17 cellular contexts compared by ENCODE assay signal in genomic region chr13:22893777-22894176, GRCh38.
DNase-seq lines count a peak whose midpoint lies in the region; ATAC-seq and TF ChIP-seq lines count a peak whose summit lies in the region.
"Had no signal": no experiment of that assay in that cellular context is flagged by ENCODE, and none has a peak within 500 bp of the region (broad histone marks: within the 10 kb centered on the region; RNA-seq: fewer than 3 reads in every experiment).

No MANE protein-coding gene starts in this region.

- H2BK20ac ChIP-seq in H9 (ENCODE audit: low read depth, low read length, poor library complexity, severe bottlenecking): no peak overlapping the region

- H3K56ac ChIP-seq in H9 (ENCODE audit: insufficient read length, low read depth, low read length): no peak overlapping the region

- no CpG with 5 or more reads among the region's 2 CpGs for WGBS in H9 (ENCODE audit: extremely low coverage, insufficient read length, low lambda C conversion rate)
- WGBS in endodermal cell (ENCODE audit: insufficient coverage in 1 of 2, insufficient read length in 1 of 2), 2 experiments: 74 to 100% methylated on average over 1 to 2 of the region's 2 CpGs

- no peak overlapping the region for H4K5ac ChIP-seq in H9 (ENCODE audit: insufficient read length, low read depth, low read length)

- no peak overlapping the region for H2BK15ac ChIP-seq in H9 (ENCODE audit: low read depth, low read length)

- peaks cover 15 to 34% of the 10 kb centered on the region in 2 experiments for H3K9me3 Mint-ChIP-seq in H9
- H3K9me3 Mint-ChIP-seq in endodermal cell: peaks cover 43% of the 10 kb centered on the region
- H3K9me3 Mint-ChIP-seq in naive thymus-derived CD8-positive, alpha-beta T cell: peaks cover 0 to 21% (median 4%) of the 10 kb centered on the region in 9 donors

- peaks cover 28 to 40% (median 36%) of the 10 kb centered on the region in 11 experiments for H3K9me3 ChIP-seq in BLaER1 treated with 17β-estradiol and CSF1 and Interleukin-3, amounts not matched to agents 10 nM and 100 nM (replicated peaks in 1 of 11)
- H3K9me3 ChIP-seq in H9 (ENCODE audit: control insufficient read depth, low read depth, low read length) (no peaks in the 10 kb centered on the region), endodermal cell (ENCODE audit: control insufficient read depth, low read length) (peaks cover 26% of the 10 kb centered on the region), mucosa of descending colon (no peaks in the 10 kb centered on the region)

- TF ChIP-seq CTCF in H9 (conservative IDR thresholded peaks at IDR 0.05): no peak
- TF ChIP-seq CTCF in endodermal cell (conservative IDR thresholded peaks at IDR 0.05): no peak
- TF ChIP-seq CTCF in mucosa of descending colon (IDR thresholded peaks at IDR 0.05): no peak

- H3K4me1 Mint-ChIP-seq in H9: peaks cover 32 to 42% of the 10 kb centered on the region in 2 experiments
- H3K4me1 Mint-ChIP-seq in endodermal cell: peaks cover 31% of the 10 kb centered on the region
- H3K4me1 Mint-ChIP-seq in naive thymus-derived CD8-positive, alpha-beta T cell: peaks cover 0 to 1% (median 0%) of the 10 kb centered on the region in 4 donors

- H3K36me3 Mint-ChIP-seq in H9 (ENCODE audit: insufficient read depth in 1 of 3, low read depth in 3 of 3): peaks cover 12 to 30% (median 18%) of the 10 kb centered on the region in 3 experiments; a peak in 6 of 7 replicates
- peaks cover 15% of the 10 kb centered on the region for H3K36me3 Mint-ChIP-seq in endodermal cell (ENCODE audit: low read depth)
- no peaks in the 10 kb centered on the region for H3K36me3 Mint-ChIP-seq in naive thymus-derived CD8-positive, alpha-beta T cell

- no peaks in the 10 kb centered on the region for H3K27me3 ChIP-seq in BLaER1 treated with 17β-estradiol and CSF1 and Interleukin-3, amounts not matched to agents 10 nM and 100 nM
- H3K27me3 ChIP-seq in H9 (ENCODE audit: insufficient read depth, low read length): no peaks in the 10 kb centered on the region
- H3K27me3 ChIP-seq in endodermal cell (ENCODE audit: control insufficient read depth, insufficient read depth, low read length, poor library complexity, severe bottlenecking): no peaks in the 10 kb centered on the region

- H3K23me2 ChIP-seq in H9 (ENCODE audit: insufficient read length, low read depth, low read length, poor library complexity, severe bottlenecking): no peaks in the 10 kb centered on the region

- no peaks in the 10 kb centered on the region for H3K79me1 ChIP-seq in H9 (ENCODE audit: insufficient read depth, low read depth, low read length, poor library complexity, severe bottlenecking)

- H3K36me3 ChIP-seq in BLaER1 treated with 17β-estradiol and CSF1 and Interleukin-3, amounts not matched to agents 10 nM and 100 nM: no peaks in the 10 kb centered on the region
- H3K36me3 ChIP-seq in endodermal cell (ENCODE audit: control insufficient read depth, insufficient read depth, low read length) (no peaks in the 10 kb centered on the region), mucosa of descending colon (ENCODE audit: low read depth) (no peaks in the 10 kb centered on the region)

- H3K23ac ChIP-seq in H9 (ENCODE audit: insufficient read length, low read depth, low read length): no peak overlapping the region

- DNase-seq in H9 (no peak), endodermal cell (no peak), mucosa of descending colon (no peak)
- DNase-seq in naive thymus-derived CD8-positive, alpha-beta T cell: no peak
- DNase-seq: DMS 273 treated with DMSO at 0.1 percent for 48 hours, KG1, NCI-H1694 treated with DMSO at 0.1 percent for 48 hours, NCI-H2107, NCI-H2227 treated with DMSO at 0.1 percent for 48 hours, NCI-H510A treated with DMSO at 0.1 percent for 48 hours, NCI-H774 had no signal

- H2BK12ac ChIP-seq in H9 (ENCODE audit: insufficient read length, low read depth, low read length): no peak overlapping the region

- H3K27me3 Mint-ChIP-seq in H9 (ENCODE audit: low read depth) (no peaks in the 10 kb centered on the region), endodermal cell (ENCODE audit: insufficient read depth) (no peaks in the 10 kb centered on the region)
- H3K27me3 Mint-ChIP-seq in naive thymus-derived CD8-positive, alpha-beta T cell: peaks cover 0 to 13% (median 2%) of the 10 kb centered on the region in 5 donors

- peak overlapping the region in 5 of 11 experiments; percentile 9 to 41 (median 33); a peak in 8 of 22 replicates for H3K27ac ChIP-seq in BLaER1 treated with 17β-estradiol and CSF1 and Interleukin-3, amounts not matched to agents 10 nM and 100 nM
- no peak overlapping the region for H3K27ac ChIP-seq in H9 (ENCODE audit: insufficient read length, low read depth, low read length)
- no peak overlapping the region for H3K27ac ChIP-seq in endodermal cell (ENCODE audit: low read depth, low read length)

- H3T11ph ChIP-seq in H9 (ENCODE audit: low read length): no peak overlapping the region

- H3K4me2 ChIP-seq in BLaER1 treated with 17β-estradiol and CSF1 and Interleukin-3, amounts not matched to agents 10 nM and 100 nM: peak overlapping the region; percentile 24 to 82 (median 57); a peak in 21 of 22 replicates
- no peak overlapping the region for H3K4me2 ChIP-seq in H9 (ENCODE audit: insufficient read depth, insufficient read length, low read length)

- no peak overlapping the region for H3K18ac ChIP-seq in H9 (ENCODE audit: insufficient read length, low read depth, low read length)

- no peak overlapping the region for H2BK120ac ChIP-seq in H9 (ENCODE audit: low read depth, low read length, poor library complexity, severe bottlenecking)

- intact Hi-C loops in mucosa of descending colon (cut with DNase I, micrococcal nuclease): no loop called here

- no peak overlapping the region for H3K4ac ChIP-seq in H9 (ENCODE audit: low read depth, low read length)

- ATAC-seq in mucosa of descending colon (peak; percentile 33), esophagus mucosa (no peak), HG02678 (IDR thresholded peaks at IDR 0.05; ENCODE audit: unreplicated experiment) (no peak), HG03354 (IDR thresholded peaks at IDR 0.05; ENCODE audit: poor library complexity, severe bottlenecking, unreplicated experiment) (no peak)
- no peak for ATAC-seq in naive thymus-derived CD8-positive, alpha-beta T cell
- ATAC-seq: Panc1 had no signal

- H4K91ac ChIP-seq in H9 (ENCODE audit: insufficient read length, low read depth, low read length): no peak overlapping the region

- POLR2A ChIA-PET in naive thymus-derived CD8-positive, alpha-beta T cell (lab: Charles Lee): no interaction called here

- no peaks in the 10 kb centered on the region for H4K20me1 ChIP-seq in BLaER1 treated with 17β-estradiol and CSF1 and Interleukin-3, amounts not matched to agents 10 nM and 100 nM
- H4K20me1 ChIP-seq in H9 (ENCODE audit: control insufficient read depth, insufficient read depth, insufficient read length): no peaks in the 10 kb centered on the region

- no peaks in the 10 kb centered on the region for H3K79me2 ChIP-seq in H9 (ENCODE audit: insufficient read depth, low read length)

- H3K4me3 Mint-ChIP-seq in H9 (no peak overlapping the region), endodermal cell (no peak overlapping the region)
- no peak overlapping the region for H3K4me3 Mint-ChIP-seq in naive thymus-derived CD8-positive, alpha-beta T cell

- no peak overlapping the region for H2AFZ ChIP-seq in H9 (ENCODE audit: low read length)

- H3K14ac ChIP-seq in H9 (ENCODE audit: insufficient read depth, low read length): no peak overlapping the region

- H3K4me1 ChIP-seq in BLaER1 treated with 17β-estradiol and CSF1 and Interleukin-3, amounts not matched to agents 10 nM and 100 nM: peaks cover 12 to 15% (median 14%) of the 10 kb centered on the region in 10 experiments
- H3K4me1 ChIP-seq in H9 (ENCODE audit: insufficient read depth, low read length) (peaks cover 2% of the 10 kb centered on the region; the same call in 1 of the 2 replicates), endodermal cell (ENCODE audit: control insufficient read depth, insufficient read depth, low read length) (no peaks in the 10 kb centered on the region), mucosa of descending colon (ENCODE audit: low read depth) (no peaks in the 10 kb centered on the region)

- no peak overlapping the region; a peak in 2 of 22 replicates for H3K9ac ChIP-seq in BLaER1 treated with 17β-estradiol and CSF1 and Interleukin-3, amounts not matched to agents 10 nM and 100 nM
- H3K9ac ChIP-seq in H9 (ENCODE audit: extremely low read depth, insufficient read length, low read length) (no peak overlapping the region), endodermal cell (ENCODE audit: extremely low read depth, low read length, poor library complexity, severe bottlenecking) (no peak overlapping the region)

- H2AK5ac ChIP-seq in H9 (ENCODE audit: insufficient read length, low read length): no peak overlapping the region

- H3K27ac Mint-ChIP-seq in H9 (peak overlapping the region in 2 of 3 experiments; percentile 14 to 36; a peak in 2 of 7 replicates), endodermal cell (peak overlapping the region; percentile 67)
- H3K27ac Mint-ChIP-seq in naive thymus-derived CD8-positive, alpha-beta T cell: no peak overlapping the region

- no peak overlapping the region for H3K4me3 ChIP-seq in BLaER1 treated with 17β-estradiol and CSF1 and Interleukin-3, amounts not matched to agents 10 nM and 100 nM
- H3K4me3 ChIP-seq in endodermal cell (ENCODE audit: low read length) (no peak overlapping the region), mucosa of descending colon (no peak overlapping the region)
- H3K4me3 ChIP-seq: GM12878 had no signal

- H2BK5ac ChIP-seq in H9 (ENCODE audit: insufficient read length, low read length): no peak overlapping the region

- H4K8ac ChIP-seq in H9 (replicated peaks; ENCODE audit: insufficient read length, low read depth, low read length): no peak overlapping the region

Comparison
In these comparisons a context has a peak if more than half of its experiments do, and no peak if none do; other contexts are left out.
1. H3K27ac Mint-ChIP-seq: peak in H9 (2 of 3) and endodermal cell (single experiment); none in naive thymus-derived CD8-positive, alpha-beta T cell (0 of 10).